Comparison of ENCODE assay signal across 14 cellular contexts in genomic region chr4:6191448-6192130, GRCh38. TPM values are rescaled to one million over a fixed set of nuclear protein-coding genes. Genes with fewer than 3 reads are reported as not detected.
"Had no signal": no experiment of that assay in that cellular context is flagged by ENCODE, and none has a peak within 500 bp of the region (broad histone marks: within the 10 kb centered on the region; RNA-seq: fewer than 3 reads in every experiment).

No MANE protein-coding gene starts in this region.

- H3K36me3 ChIP-seq: esophagus squamous epithelium, transverse colon had no signal

- H3K9me3 ChIP-seq: transverse colon had no signal

- H3K4me3 ChIP-seq: esophagus squamous epithelium, lung, smooth muscle cell, transverse colon had no signal

- H3K4me1 ChIP-seq: esophagus squamous epithelium, transverse colon had no signal

- DNase-seq: activated CD4-positive, alpha-beta T cell treated with anti-CD3 and anti-CD28 coated beads, Interleukin-2, amount 50 U/mL, for 4 hours; activated naive CD4-positive, alpha-beta T cell; activated T-cell treated with anti-CD3 and anti-CD28 coated beads, Interleukin-2, amount 50 U/mL, for 72 hours; esophagus squamous epithelium; foreskin fibroblast; immature natural killer cell; left cardiac atrium; naive thymus-derived CD4-positive, alpha-beta T cell; transverse colon had no signal

- H3K4me2 ChIP-seq: smooth muscle cell had no signal

- FAIRE-seq: colon, TTC549 had no signal

- H3K27ac ChIP-seq: esophagus squamous epithelium, transverse colon had no signal

- ATAC-seq: left cardiac atrium had no signal

RNA-seq across cellular contexts. Expression of gene JAKMIP1, which starts 8.8 kb away (rescaled TPM):
- total RNA-seq: cardiac septum, smooth muscle cell had no signal
